In the genomic region with DNA sequence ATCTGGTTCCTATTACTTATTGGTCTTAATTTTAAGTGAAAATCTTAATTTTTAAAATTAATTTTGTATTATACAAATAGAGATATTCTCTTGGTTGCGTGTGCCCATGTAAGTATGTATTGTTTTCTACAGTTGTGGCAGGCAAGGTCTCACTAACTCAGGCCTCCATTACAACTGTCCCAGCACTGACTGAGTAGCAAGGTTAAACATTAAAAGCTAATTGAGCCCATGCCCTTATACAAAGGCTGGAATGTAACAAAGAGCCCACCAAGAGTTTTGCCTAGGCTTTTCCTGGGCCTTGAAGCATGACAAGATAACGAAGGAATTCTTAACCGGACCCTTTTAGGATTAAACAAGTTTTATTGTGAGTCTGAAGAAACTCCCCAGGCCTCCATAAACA, we compare ENCODE assay signal across 14 cellular contexts. TPM values are rescaled to one million over a fixed set of nuclear protein-coding genes. Genes with fewer than 3 reads are reported as not detected.
"Had no signal": no experiment of that assay in that cellular context is flagged by ENCODE, and none has a peak within 500 bp of the region (broad histone marks: within the 10 kb centered on the region; RNA-seq: fewer than 3 reads in every experiment).

No MANE protein-coding gene starts in this region.

RNA-seq across cellular contexts. Expression of a gene that starts 11.1 kb away (rescaled TPM):
- total RNA-seq: heart right ventricle; left lobe of liver; left ventricle myocardium superior; lung microvascular endothelial cell; mucosa of gallbladder; naive thymus-derived CD8-positive, alpha-beta T cell; omental fat pad; ovary; sigmoid colon; stomach; thyroid gland; transverse colon had no signal
- polyA plus RNA-seq: heart right ventricle; keratinocyte; naive thymus-derived CD8-positive, alpha-beta T cell; ovary; sigmoid colon; small intestine; stomach had no signal
